ENCODE assay signal across 8 cellular contexts in genomic region chr17:67374329-67375053, GRCh38. TPM values are rescaled to one million over a fixed set of nuclear protein-coding genes. Genes with fewer than 3 reads are reported as not detected.
DNase-seq lines count a peak whose midpoint lies in the region; ATAC-seq and TF ChIP-seq lines count a peak whose summit lies in the region.

No MANE protein-coding gene starts in this region.

- H3K27ac ChIP-seq in RWPE2 (ENCODE audit: poor library complexity, severe bottlenecking) (no peak overlapping the region), neuronal stem cell (replicated peaks; ENCODE audit: low read length) (no peak overlapping the region)

- H3K18ac ChIP-seq in neuronal stem cell (ENCODE audit: low read length), result no peak overlapping the region

- H3K36me3 Mint-ChIP-seq in activated T-helper 1 cell treated with anti-CD3 and anti-CD28 coated beads, Interleukin-12 subunit alpha, Interleukin-12 subunit beta, Interleukin-2, Interleukin-4 antibody, amounts not matched to agents 30 ng/mL and 10 ng/mL and 1 ng/mL, durations not matched to agents 14 hours and 24 hours and 36 hours (ENCODE audit: low read depth), result no peaks in the 10 kb centered on the region

- no peak overlapping the region for H2AK5ac ChIP-seq in neuronal stem cell (ENCODE audit: low read depth, low read length)

- H3K14ac ChIP-seq in neuronal stem cell (ENCODE audit: low read length), result no peak overlapping the region

- no peaks in the 10 kb centered on the region for H3K9me3 Mint-ChIP-seq in activated T-helper 1 cell treated with anti-CD3 and anti-CD28 coated beads, Interleukin-12 subunit alpha, Interleukin-12 subunit beta, Interleukin-2, Interleukin-4 antibody, amounts not matched to agents 30 ng/mL and 10 ng/mL and 1 ng/mL, durations not matched to agents 14 hours and 24 hours and 36 hours

- H2BK5ac ChIP-seq in neuronal stem cell (ENCODE audit: low read length), result no peak overlapping the region

- H3K4me1 Mint-ChIP-seq in activated T-helper 1 cell treated with anti-CD3 and anti-CD28 coated beads, Interleukin-12 subunit alpha, Interleukin-12 subunit beta, Interleukin-2, Interleukin-4 antibody, amounts not matched to agents 30 ng/mL and 10 ng/mL and 1 ng/mL, durations not matched to agents 14 hours and 24 hours and 36 hours (ENCODE audit: low read depth), result peaks cover 29% of the 10 kb centered on the region

- no peak overlapping the region for H3K4me3 ChIP-seq in AG09309 (ENCODE audit: control insufficient read depth, low read depth, low read length)
- no peak overlapping the region for H3K4me3 ChIP-seq in MG63
- H3K4me3 ChIP-seq in RWPE2 (ENCODE audit: severe bottlenecking), result no peak overlapping the region
- H3K4me3 ChIP-seq in neuronal stem cell (ENCODE audit: low read length in 2 of 2), result no peak overlapping the region

- intact Hi-C loops in activated T-helper 1 cell treated with anti-CD3 and anti-CD28 coated beads, Interleukin-12 subunit alpha, Interleukin-12 subunit beta, Interleukin-2, Interleukin-4 antibody, amounts not matched to agents 30 ng/mL and 10 ng/mL and 1 ng/mL, durations not matched to agents 14 hours and 24 hours and 36 hours (cut with micrococcal nuclease), result loop anchor here (1.0 to 5.0 kb wide), 5 partner anchors 8 to 1953 kb away; partner anchors contain the start of genes ABCA5 and PSMD12

- DNase-seq in AG09309 (ENCODE audit: low read depth) (no peak), GM19238 (ENCODE audit: insufficient read length, low spot score) (peak; percentile 58), MG63 (peak; percentile 84), RWPE2 (ENCODE audit: low spot score) (peak; percentile 87), fibroblast of peridontal ligament (ENCODE audit: extremely low read depth) (peak; percentile 88), neuronal stem cell (ENCODE audit: low spot score) (peak; percentile 73), stromal cell of bone marrow (ENCODE audit: low read depth) (peak; percentile 70)
- DNase-seq in activated T-helper 1 cell treated with anti-CD3 and anti-CD28 coated beads, Interleukin-12 subunit alpha, Interleukin-12 subunit beta, Interleukin-2, Interleukin-4 antibody, amounts not matched to agents 30 ng/mL and 10 ng/mL and 1 ng/mL, durations not matched to agents 14 hours and 24 hours and 36 hours (ENCODE audit: low spot score), result peak; percentile 79

- WGBS in neuronal stem cell (ENCODE audit: extremely low coverage in 2 of 2, insufficient read length in 2 of 2, insufficient replicate concordance in 1 of 2), 2 donors, result no CpG with 5 or more reads among the region's 12 CpGs

- H3K23ac ChIP-seq in neuronal stem cell (ENCODE audit: low read depth, low read length, poor library complexity), result peak overlapping the region; percentile 20

- peak; percentile 85 for TF ChIP-seq CTCF in AG09309 (IDR thresholded peaks at IDR 0.05; ENCODE audit: control insufficient read depth, insufficient read depth, low read depth, low read length, missing control alignments)
- TF ChIP-seq CTCF in RWPE2 (IDR thresholded peaks at IDR 0.05; ENCODE audit: poor library complexity, severe bottlenecking), result peak; percentile 98

- H3K27me3 Mint-ChIP-seq in activated T-helper 1 cell treated with anti-CD3 and anti-CD28 coated beads, Interleukin-12 subunit alpha, Interleukin-12 subunit beta, Interleukin-2, Interleukin-4 antibody, amounts not matched to agents 30 ng/mL and 10 ng/mL and 1 ng/mL, durations not matched to agents 14 hours and 24 hours and 36 hours (ENCODE audit: insufficient read depth), result peaks cover 2% of the 10 kb centered on the region

- H3K4me1 ChIP-seq in RWPE2 (ENCODE audit: insufficient read depth, poor library complexity, severe bottlenecking), result peaks cover 12% of the 10 kb centered on the region
- peaks cover 5 to 18% of the 10 kb centered on the region in 2 donors for H3K4me1 ChIP-seq in neuronal stem cell (ENCODE audit: control insufficient read depth in 2 of 2, insufficient read depth in 1 of 2, low read depth in 1 of 2, low read length in 2 of 2)

- no peak overlapping the region for H4K91ac ChIP-seq in neuronal stem cell (ENCODE audit: low read depth, low read length, poor library complexity)

- peak overlapping the region; percentile 58 for H3K4me3 Mint-ChIP-seq in activated T-helper 1 cell treated with anti-CD3 and anti-CD28 coated beads, Interleukin-12 subunit alpha, Interleukin-12 subunit beta, Interleukin-2, Interleukin-4 antibody, amounts not matched to agents 30 ng/mL and 10 ng/mL and 1 ng/mL, durations not matched to agents 14 hours and 24 hours and 36 hours

- peak overlapping the region; percentile 87 for H2AFZ ChIP-seq in neuronal stem cell (ENCODE audit: low read length)

- no peak overlapping the region for H3K9ac ChIP-seq in neuronal stem cell (ENCODE audit: low read depth, low read length, poor library complexity)

- H2BK15ac ChIP-seq in neuronal stem cell (ENCODE audit: low read length), result no peak overlapping the region

- no peaks in the 10 kb centered on the region for H3K9me3 ChIP-seq in MG63
- H3K9me3 ChIP-seq in RWPE2 (ENCODE audit: severe bottlenecking), result no peaks in the 10 kb centered on the region
- no peaks in the 10 kb centered on the region for H3K9me3 ChIP-seq in neuronal stem cell (replicated peaks in 1 of 2; ENCODE audit: control insufficient read depth in 2 of 2, insufficient read depth in 1 of 2, low read depth in 1 of 2, low read length in 2 of 2)

- H3K4me2 ChIP-seq in neuronal stem cell (ENCODE audit: insufficient read depth, low read length, poor library complexity, severe bottlenecking), result no peak overlapping the region

- H3K79me1 ChIP-seq in neuronal stem cell (ENCODE audit: low read depth, low read length), result no peaks in the 10 kb centered on the region

- peak; percentile 57 for ATAC-seq in RWPE2 (ENCODE audit: low read depth)

- no peak overlapping the region for H4K8ac ChIP-seq in neuronal stem cell (ENCODE audit: low read depth, low read length)

- no peak overlapping the region for H2BK120ac ChIP-seq in neuronal stem cell (ENCODE audit: low read depth, low read length)

- H3K36me3 ChIP-seq in MG63 (no peaks in the 10 kb centered on the region), RWPE2 (ENCODE audit: low read depth) (peaks cover 6% of the 10 kb centered on the region), neuronal stem cell (replicated peaks in 1 of 2; ENCODE audit: control insufficient read depth in 2 of 2, insufficient read depth in 2 of 2, low read length in 2 of 2) (peaks cover 0 to 1% of the 10 kb centered on the region in 2 donors)

- H3K27me3 ChIP-seq in MG63, result no peaks in the 10 kb centered on the region
- no peaks in the 10 kb centered on the region for H3K27me3 ChIP-seq in RWPE2 (ENCODE audit: insufficient read depth, poor library complexity, severe bottlenecking)
- H3K27me3 ChIP-seq in neuronal stem cell (ENCODE audit: control insufficient read depth in 3 of 3, insufficient read depth in 3 of 3, low read depth in 1 of 3, low read length in 3 of 3), result peaks cover 0 to 3% (median 0%) of the 10 kb centered on the region in 3 experiments

- no peak overlapping the region for H3K4ac ChIP-seq in neuronal stem cell (ENCODE audit: low read length)

- no peak overlapping the region for H2BK12ac ChIP-seq in neuronal stem cell (ENCODE audit: low read length)

- no peak overlapping the region for H3K27ac Mint-ChIP-seq in activated T-helper 1 cell treated with anti-CD3 and anti-CD28 coated beads, Interleukin-12 subunit alpha, Interleukin-12 subunit beta, Interleukin-2, Interleukin-4 antibody, amounts not matched to agents 30 ng/mL and 10 ng/mL and 1 ng/mL, durations not matched to agents 14 hours and 24 hours and 36 hours

RNA-seq across cellular contexts. Expression of gene PITPNC1, which starts 2.6 kb away (rescaled TPM):
- 0.49 and 0.99 TPM in 2 replicates for total RNA-seq in MG63 (2014; rRNA removed; shearing (Covaris generic); ENCODE audit: low replicate concordance)
- total RNA-seq in activated T-helper 1 cell treated with anti-CD3 and anti-CD28 coated beads, Interleukin-12 subunit alpha, Interleukin-12 subunit beta, Interleukin-2, Interleukin-4 antibody, amounts not matched to agents 30 ng/mL and 10 ng/mL and 1 ng/mL, durations not matched to agents 14 hours and 24 hours and 36 hours, result 17.7 and 18.3 TPM in 2 replicates
- 16.3 TPM for polyA plus RNA-seq in neuronal stem cell (2013, experiment 1 of 2)
- polyA plus RNA-seq in neuronal stem cell (2013, experiment 2 of 2), result 16.7 TPM

RNA-seq across cellular contexts. Expression of gene PSMD12, which starts 8.1 kb away (rescaled TPM):
- 20.5 and 53.9 TPM in 2 replicates for total RNA-seq in MG63 (2014; rRNA removed; shearing (Covaris generic); ENCODE audit: low replicate concordance)
- 87.4 TPM in 2 replicates for total RNA-seq in activated T-helper 1 cell treated with anti-CD3 and anti-CD28 coated beads, Interleukin-12 subunit alpha, Interleukin-12 subunit beta, Interleukin-2, Interleukin-4 antibody, amounts not matched to agents 30 ng/mL and 10 ng/mL and 1 ng/mL, durations not matched to agents 14 hours and 24 hours and 36 hours
- polyA plus RNA-seq in neuronal stem cell (2013, experiment 1 of 2), result 33.7 TPM
- polyA plus RNA-seq in neuronal stem cell (2013, experiment 2 of 2), result 34.6 TPM
